17 cellular contexts compared by ENCODE assay signal in genomic region chr10:131773321-131773988, GRCh38.
A peak's percentile ranks its signal among the peaks of the same experiment; 100 is the strongest.
DNase-seq lines count a peak whose midpoint lies in the region; ATAC-seq and TF ChIP-seq lines count a peak whose summit lies in the region.
"Had no signal": no experiment of that assay in that cellular context is flagged by ENCODE, and none has a peak within 500 bp of the region (broad histone marks: within the 10 kb centered on the region; RNA-seq: fewer than 3 reads in every experiment).

No MANE protein-coding gene starts in this region.

- peaks cover 9% of the 10 kb centered on the region for H3K9me3 ChIP-seq in RWPE2 (ENCODE audit: severe bottlenecking)

- H2AFZ ChIP-seq in GM23338 = 0 out of 2 replicates have a peak overlapping the region, but pooled peaks have one; percentile 23

- H3K79me2 ChIP-seq in GM23338 (replicated peaks; ENCODE audit: insufficient read depth) = no peaks in the 10 kb centered on the region

- H3K4me1 Mint-ChIP-seq in GM23338 = peaks cover 14% of the 10 kb centered on the region
- H3K4me1 Mint-ChIP-seq: B cell; CD4-positive, alpha-beta memory T cell had no signal

- H3K4me3 ChIP-seq in GM23338 = no peak overlapping the region
- no peak overlapping the region for H3K4me3 ChIP-seq in RWPE2 (ENCODE audit: severe bottlenecking)

- no peaks in the 10 kb centered on the region for H4K20me1 ChIP-seq in GM23338 (replicated peaks; ENCODE audit: insufficient read depth)

- H3K4me2 ChIP-seq in GM23338 = no peak overlapping the region

- DNase-seq in GM23338 (ENCODE audit: low spot score) (no peak), RWPE2 (ENCODE audit: low spot score) (peak; percentile 25), left kidney (ENCODE audit: low read depth, low spot score) (peak; percentile 61), retina (peak; percentile 57), ACHN (no peak)
- no peak for DNase-seq in stimulated activated CD4-positive, alpha-beta T cell treated with anti-CD3 and anti-CD28 coated beads, Interleukin-4, amount 100 ng/mL, for 24 hours
- DNase-seq: Calu3; CD4-positive, alpha-beta memory T cell; DMS53; KBM-7; MV-4-11; NCI-H1417 treated with DMSO at 0.1 percent for 48 hours; NCI-H1930; NCI-H446; NK-92 treated with Interleukin-12 subunit alpha and Interleukin-12 subunit beta, amount 100 ng/mL, for 24 hours had no signal

- no peaks in the 10 kb centered on the region for H3K4me1 ChIP-seq in GM23338 (ENCODE audit: insufficient read depth)
- H3K4me1 ChIP-seq in RWPE2 (ENCODE audit: insufficient read depth, poor library complexity, severe bottlenecking) = no peaks in the 10 kb centered on the region

- no peaks in the 10 kb centered on the region for H3K36me3 ChIP-seq in GM23338 (ENCODE audit: insufficient read depth)
- H3K36me3 ChIP-seq in RWPE2 (ENCODE audit: low read depth) = no peaks in the 10 kb centered on the region

- no peak overlapping the region for H3K27ac Mint-ChIP-seq in GM23338
- H3K27ac Mint-ChIP-seq: B cell; CD4-positive, alpha-beta memory T cell had no signal

- H3K9me3 Mint-ChIP-seq in GM23338 = peaks cover 39% of the 10 kb centered on the region

- H3K27me3 Mint-ChIP-seq in GM23338 (ENCODE audit: insufficient read depth, low read depth, poor library complexity) = peaks cover 12% of the 10 kb centered on the region

- H3K27me3 ChIP-seq in GM23338 (ENCODE audit: insufficient read depth) (no peaks in the 10 kb centered on the region), RWPE2 (ENCODE audit: insufficient read depth, poor library complexity, severe bottlenecking) (no peaks in the 10 kb centered on the region)

- in situ Hi-C loops in ACHN (cut with HindIII; ENCODE audit: low pct_ligation_motif_present, low pct_unique_long_range_greater_than_20kb, low sequenced_read_pairs) = no loop called here

- H3K36me3 Mint-ChIP-seq in GM23338 (ENCODE audit: low read depth) = peaks cover 32% of the 10 kb centered on the region

- no peaks in the 10 kb centered on the region for H3F3A ChIP-seq in GM23338 (replicated peaks; ENCODE audit: low read depth)

- H3K9me2 ChIP-seq in GM23338 (ENCODE audit: insufficient read depth) = peaks cover 2% of the 10 kb centered on the region; the same call in 1 of the 2 replicates

- TF ChIP-seq CTCF in GM23338 (conservative IDR thresholded peaks at IDR 0.05; ENCODE audit: low read depth in 2 of 2) (no peak), RWPE2 (IDR thresholded peaks at IDR 0.05; ENCODE audit: poor library complexity, severe bottlenecking) (no peak)

- no peak overlapping the region for H3K4me3 Mint-ChIP-seq in GM23338
- H3K4me3 Mint-ChIP-seq: B cell; CD4-positive, alpha-beta memory T cell had no signal

- no peak overlapping the region for H3K27ac ChIP-seq in GM23338 (ENCODE audit: low read depth)
- H3K27ac ChIP-seq in RWPE2 (ENCODE audit: poor library complexity, severe bottlenecking) = no peak overlapping the region

- no peak for ATAC-seq in GM23338
- no peak for ATAC-seq in RWPE2 (ENCODE audit: low read depth)
- ATAC-seq in GM19351 (IDR thresholded peaks at IDR 0.05; ENCODE audit: unreplicated experiment) = no peak

TF ChIP-seq in GM23338, 12 proteins besides CTCF, POLR2A, EP300 and RAD21 (continues in another document):
- TF ChIP-seq NANOG (IDR thresholded peaks at IDR 0.05; ENCODE audit: borderline replicate concordance) (no peak), EZH2 (IDR thresholded peaks at IDR 0.05; ENCODE audit: low read depth, unreplicated experiment) (no peak), ZNF462 (CRISPR knock-in tag; IDR thresholded peaks at IDR 0.05) (no peak), EZH2phosphoT487 (IDR thresholded peaks at IDR 0.05; ENCODE audit: unreplicated experiment) (no peak), STAT1 (IDR thresholded peaks at IDR 0.05; ENCODE audit: unreplicated experiment) (no peak), CREB1 (CRISPR knock-in tag; IDR thresholded peaks at IDR 0.05; ENCODE audit: low read depth) (no peak), POLR2AphosphoS5 (IDR thresholded peaks at IDR 0.05; ENCODE audit: low read depth) (no peak), ZNF331 (CRISPR knock-in tag; IDR thresholded peaks at IDR 0.05; ENCODE audit: low read depth) (no peak)
- TF ChIP-seq, protein P1, sequence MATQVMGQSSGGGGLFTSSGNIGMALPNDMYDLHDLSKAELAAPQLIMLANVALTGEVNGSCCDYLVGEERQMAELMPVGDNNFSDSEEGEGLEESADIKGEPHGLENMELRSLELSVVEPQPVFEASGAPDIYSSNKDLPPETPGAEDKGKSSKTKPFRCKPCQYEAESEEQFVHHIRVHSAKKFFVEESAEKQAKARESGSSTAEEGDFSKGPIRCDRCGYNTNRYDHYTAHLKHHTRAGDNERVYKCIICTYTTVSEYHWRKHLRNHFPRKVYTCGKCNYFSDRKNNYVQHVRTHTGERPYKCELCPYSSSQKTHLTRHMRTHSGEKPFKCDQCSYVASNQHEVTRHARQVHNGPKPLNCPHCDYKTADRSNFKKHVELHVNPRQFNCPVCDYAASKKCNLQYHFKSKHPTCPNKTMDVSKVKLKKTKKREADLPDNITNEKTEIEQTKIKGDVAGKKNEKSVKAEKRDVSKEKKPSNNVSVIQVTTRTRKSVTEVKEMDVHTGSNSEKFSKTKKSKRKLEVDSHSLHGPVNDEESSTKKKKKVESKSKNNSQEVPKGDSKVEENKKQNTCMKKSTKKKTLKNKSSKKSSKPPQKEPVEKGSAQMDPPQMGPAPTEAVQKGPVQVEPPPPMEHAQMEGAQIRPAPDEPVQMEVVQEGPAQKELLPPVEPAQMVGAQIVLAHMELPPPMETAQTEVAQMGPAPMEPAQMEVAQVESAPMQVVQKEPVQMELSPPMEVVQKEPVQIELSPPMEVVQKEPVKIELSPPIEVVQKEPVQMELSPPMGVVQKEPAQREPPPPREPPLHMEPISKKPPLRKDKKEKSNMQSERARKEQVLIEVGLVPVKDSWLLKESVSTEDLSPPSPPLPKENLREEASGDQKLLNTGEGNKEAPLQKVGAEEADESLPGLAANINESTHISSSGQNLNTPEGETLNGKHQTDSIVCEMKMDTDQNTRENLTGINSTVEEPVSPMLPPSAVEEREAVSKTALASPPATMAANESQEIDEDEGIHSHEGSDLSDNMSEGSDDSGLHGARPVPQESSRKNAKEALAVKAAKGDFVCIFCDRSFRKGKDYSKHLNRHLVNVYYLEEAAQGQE (IDR thresholded peaks at IDR 0.05; ENCODE audit: unreplicated experiment) = no peak

Comparison
In these comparisons a context has a peak if more than half of its experiments do, and no peak if none do; other contexts are left out.
1. DNase-seq: peak in RWPE2 (single experiment), left kidney (single experiment) and retina (single experiment); none in GM23338 (single experiment), ACHN (single experiment) and stimulated activated CD4-positive, alpha-beta T cell treated with anti-CD3 and anti-CD28 coated beads, Interleukin-4, amount 100 ng/mL, for 24 hours (single experiment).